ENCODE assay signal across 17 cellular contexts in the genomic region with DNA sequence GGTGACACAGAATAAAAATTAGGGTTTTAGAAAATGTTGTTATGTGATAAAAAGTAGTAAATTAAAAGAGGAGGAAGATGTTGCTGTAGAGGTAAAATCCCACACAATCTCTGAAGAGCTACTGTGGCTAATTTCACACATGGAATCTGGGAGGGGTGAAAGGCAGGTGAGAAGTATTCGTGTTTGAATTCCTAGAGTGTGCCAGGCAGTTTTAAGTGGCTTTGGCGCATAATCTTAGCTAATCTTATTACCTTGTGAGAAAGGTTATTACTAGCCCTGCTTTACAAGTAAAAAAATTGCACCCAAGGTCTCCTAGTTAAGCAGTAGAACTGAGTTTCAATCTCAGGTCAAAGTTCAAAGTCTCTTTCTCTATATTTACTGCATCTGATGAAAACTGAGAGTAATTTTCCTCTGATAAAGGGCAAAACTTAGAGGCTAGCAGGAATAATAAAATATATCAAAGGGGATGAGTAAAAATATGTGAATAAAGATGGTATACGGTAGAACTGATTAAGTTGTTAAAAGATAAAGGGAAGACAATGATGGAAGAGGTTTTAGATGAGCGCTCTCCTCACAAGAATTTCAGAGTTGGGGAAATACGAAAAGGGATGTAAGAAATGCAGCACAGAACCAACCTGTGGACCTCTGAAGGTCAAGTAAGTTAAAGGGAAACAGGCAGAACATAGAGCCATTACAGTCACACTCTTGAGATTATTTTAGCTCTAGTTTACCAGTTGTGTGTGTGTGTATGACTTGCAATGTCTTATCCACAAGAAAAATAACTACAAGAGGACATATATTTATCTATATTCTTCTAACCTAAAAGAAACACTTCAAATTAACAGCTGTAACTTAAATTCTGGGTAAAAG. TPM values are rescaled to one million over a fixed set of nuclear protein-coding genes. Genes with fewer than 3 reads are reported as not detected.
"Had no signal": no experiment of that assay in that cellular context is flagged by ENCODE, and none has a peak within 500 bp of the region (broad histone marks: within the 10 kb centered on the region; RNA-seq: fewer than 3 reads in every experiment).

No MANE protein-coding gene starts in this region.

- H3K27ac ChIP-seq: coronary artery, foreskin keratinocyte, psoas muscle, vagina had no signal

- DNase-seq: activated CD4-positive, alpha-beta T cell treated with anti-CD3 and anti-CD28 coated beads for 48 hours; activated CD8-positive, alpha-beta T cell treated with anti-CD3 and anti-CD28 coated beads for 36 hours; activated effector memory CD4-positive, alpha-beta T cell treated with anti-CD3 and anti-CD28 coated beads, Interleukin-2, amount 50 U/mL, for 16 hours; activated T-cell treated with anti-CD3 and anti-CD28 coated beads, Interleukin-2, amount 50 U/mL, for 4 hours; effector CD8-positive, alpha-beta T cell; foreskin keratinocyte; glutamatergic neuron; immature natural killer cell; psoas muscle; stimulated activated CD4-positive, alpha-beta T cell treated with anti-CD3 and anti-CD28 coated beads, Interleukin-2, amount 100 ng/mL, for 48 hours; T-helper 2 cell; tibial artery had no signal

- H3K27me3 ChIP-seq: foreskin keratinocyte, tibial artery, vagina had no signal

- H3K9me3 ChIP-seq: vagina had no signal

- H3K4me1 ChIP-seq: foreskin keratinocyte, vagina had no signal

- H3K36me3 ChIP-seq: tibial artery, vagina had no signal

- H3K4me3 ChIP-seq: coronary artery, psoas muscle, tibial artery, vagina had no signal

- ATAC-seq: activated CD8-positive, alpha-beta T cell treated with anti-CD3 and anti-CD28 coated beads for 36 hours; activated naive CD4-positive, alpha-beta T cell treated with anti-CD3 and anti-CD28 coated beads, Interleukin-2, amount 50 U/mL, for 72 hours; activated T-cell treated with anti-CD3 and anti-CD28 coated beads, Interleukin-2, amount 50 U/mL, for 4 hours; foreskin keratinocyte; natural killer cell treated with Interleukin-12 subunit alpha and Interleukin-12 subunit beta and Interleukin-15 and Interleukin-18, amount 100 ng/mL, for 72 hours; psoas muscle; stimulated activated memory B cell treated with anti-CD40 and anti-IgM and Interleukin-4, amounts not matched to agents 10 μg/mL and 1 μg/mL and 100 μg/mL, for 72 hours had no signal

RNA-seq across cellular contexts. Expression of a gene that starts 34.8 kb away (rescaled TPM):
- total RNA-seq: activated CD8-positive, alpha-beta T cell treated with anti-CD3 and anti-CD28 coated beads for 36 hours; activated naive CD4-positive, alpha-beta T cell treated with anti-CD3 and anti-CD28 coated beads, Interleukin-2, amount 50 U/mL, for 72 hours; natural killer cell treated with Interleukin-12 subunit alpha and Interleukin-12 subunit beta and Interleukin-15 and Interleukin-18, amount 100 ng/mL, for 72 hours had no signal
